ENCODE assay signal across 25 cellular contexts in genomic region chr2:3960106-3960505, GRCh38.
"Had no signal": no experiment of that assay in that cellular context is flagged by ENCODE, and none has a peak within 500 bp of the region (broad histone marks: within the 10 kb centered on the region; RNA-seq: fewer than 3 reads in every experiment).

No MANE protein-coding gene starts in this region.

- H3K27ac Mint-ChIP-seq: activated CD4-positive, alpha-beta T cell treated with anti-CD3 and anti-CD28 coated beads, Interleukin-2, amount 10 ng/mL, durations not matched to agents 7 days and 5 days; activated CD8-positive, alpha-beta memory T cell treated with anti-CD3 and anti-CD28 coated beads, Interleukin-2, amount 10 ng/mL, durations not matched to agents 7 days and 5 days; activated CD8-positive, alpha-beta T cell treated with anti-CD3 and anti-CD28 coated beads for 36 hours; activated naive CD4-positive, alpha-beta T cell treated with anti-CD3 and anti-CD28 coated beads, Interleukin-2, amount 50 U/mL, for 24 hours; endodermal cell; natural killer cell treated with Interleukin-12 subunit alpha and Interleukin-12 subunit beta and Interleukin-15 and Interleukin-18, amount 100 ng/mL, for 72 hours; T-cell; T-helper 2 cell treated with Interferon-gamma antibody and Interleukin-4, amounts not matched to agents 5 μg/mL and 100 μg/mL, for 36 hours had no signal

- H3K4me1 ChIP-seq: esophagus squamous epithelium, left lung, sigmoid colon, upper lobe of left lung had no signal

- H3K4me3 Mint-ChIP-seq: activated CD4-positive, alpha-beta T cell treated with anti-CD3 and anti-CD28 coated beads, Interleukin-2, amount 10 ng/mL, durations not matched to agents 7 days and 5 days; activated CD8-positive, alpha-beta memory T cell treated with anti-CD3 and anti-CD28 coated beads, Interleukin-2, amount 10 ng/mL, durations not matched to agents 7 days and 5 days; activated CD8-positive, alpha-beta T cell treated with anti-CD3 and anti-CD28 coated beads for 36 hours; activated naive CD4-positive, alpha-beta T cell treated with anti-CD3 and anti-CD28 coated beads, Interleukin-2, amount 50 U/mL, for 24 hours; central memory CD8-positive, alpha-beta T cell; endodermal cell; natural killer cell treated with Interleukin-12 subunit alpha and Interleukin-12 subunit beta and Interleukin-15 and Interleukin-18, amount 100 ng/mL, for 72 hours; T-cell; T-helper 2 cell treated with Interferon-gamma antibody and Interleukin-4, amounts not matched to agents 5 μg/mL and 100 μg/mL, for 36 hours had no signal

- H3K27me3 Mint-ChIP-seq: activated CD4-positive, alpha-beta T cell treated with anti-CD3 and anti-CD28 coated beads, Interleukin-2, amount 10 ng/mL, durations not matched to agents 7 days and 5 days; activated CD8-positive, alpha-beta memory T cell treated with anti-CD3 and anti-CD28 coated beads, Interleukin-2, amount 10 ng/mL, durations not matched to agents 7 days and 5 days; activated CD8-positive, alpha-beta T cell treated with anti-CD3 and anti-CD28 coated beads for 36 hours; central memory CD8-positive, alpha-beta T cell had no signal

- H3K36me3 ChIP-seq: esophagus squamous epithelium, left lung, sigmoid colon, thoracic aorta, upper lobe of left lung, WERI-Rb-1 had no signal

- H3K4me3 ChIP-seq: esophagus squamous epithelium, left lung, lung, sigmoid colon, thoracic aorta, upper lobe of left lung had no signal

- H3K4me1 Mint-ChIP-seq: activated CD4-positive, alpha-beta T cell treated with anti-CD3 and anti-CD28 coated beads, Interleukin-2, amount 10 ng/mL, durations not matched to agents 7 days and 5 days; activated CD8-positive, alpha-beta memory T cell treated with anti-CD3 and anti-CD28 coated beads, Interleukin-2, amount 10 ng/mL, durations not matched to agents 7 days and 5 days; activated naive CD4-positive, alpha-beta T cell treated with anti-CD3 and anti-CD28 coated beads, Interleukin-2, amount 50 U/mL, for 24 hours; central memory CD8-positive, alpha-beta T cell; endodermal cell; T-cell had no signal

- DNase-seq: activated CD4-positive, alpha-beta T cell treated with anti-CD3 and anti-CD28 coated beads, Interleukin-2, amount 10 ng/mL, durations not matched to agents 7 days and 5 days; activated CD4-positive, CD25-positive, alpha-beta regulatory T cell treated with anti-CD3 and anti-CD28 coated beads, Interleukin-2, amount 50 U/mL, for 72 hours; activated CD8-positive, alpha-beta memory T cell treated with anti-CD3 and anti-CD28 coated beads, Interleukin-2, amount 10 ng/mL, durations not matched to agents 7 days and 5 days; activated CD8-positive, alpha-beta T cell treated with anti-CD3 and anti-CD28 coated beads for 36 hours; activated gamma-delta T cell treated with Interleukin-2 at 50 U/mL for 16 hours; activated T-cell treated with anti-CD3 and anti-CD28 coated beads for 4 hours; anterior cingulate cortex; cortex of kidney; endodermal cell; esophagus squamous epithelium; left lung; midbrain; sigmoid colon; stimulated activated CD4-positive, alpha-beta T cell treated with anti-CD3 and anti-CD28 coated beads, Interleukin-2, amount 100 ng/mL, for 48 hours; stimulated activated naive CD4-positive, alpha-beta T cell; T-cell; upper lobe of left lung; WERI-Rb-1 had no signal

- H3K27ac ChIP-seq: esophagus squamous epithelium, left lung, sigmoid colon, thoracic aorta, upper lobe of left lung, WERI-Rb-1 had no signal

- H3K9me3 Mint-ChIP-seq: activated CD4-positive, alpha-beta T cell treated with anti-CD3 and anti-CD28 coated beads, Interleukin-2, amount 10 ng/mL, durations not matched to agents 7 days and 5 days; activated CD8-positive, alpha-beta T cell treated with anti-CD3 and anti-CD28 coated beads for 36 hours; activated naive CD4-positive, alpha-beta T cell treated with anti-CD3 and anti-CD28 coated beads, Interleukin-2, amount 50 U/mL, for 24 hours; endodermal cell; natural killer cell treated with Interleukin-12 subunit alpha and Interleukin-12 subunit beta and Interleukin-15 and Interleukin-18, amount 100 ng/mL, for 72 hours; T-cell; T-helper 2 cell treated with Interferon-gamma antibody and Interleukin-4, amounts not matched to agents 5 μg/mL and 100 μg/mL, for 36 hours had no signal

- H3K27me3 ChIP-seq: left lung, upper lobe of left lung had no signal

- H3K9me3 ChIP-seq: esophagus squamous epithelium, left lung, sigmoid colon, thoracic aorta, upper lobe of left lung had no signal

- H3K36me3 Mint-ChIP-seq: activated CD8-positive, alpha-beta memory T cell treated with anti-CD3 and anti-CD28 coated beads, Interleukin-2, amount 10 ng/mL, durations not matched to agents 7 days and 5 days; activated naive CD4-positive, alpha-beta T cell treated with anti-CD3 and anti-CD28 coated beads, Interleukin-2, amount 50 U/mL, for 24 hours; brain; natural killer cell treated with Interleukin-12 subunit alpha and Interleukin-12 subunit beta and Interleukin-15 and Interleukin-18, amount 100 ng/mL, for 72 hours; T-cell had no signal

- ATAC-seq: activated CD8-positive, alpha-beta memory T cell treated with anti-CD3 and anti-CD28 coated beads, Interleukin-2, amount 10 ng/mL, durations not matched to agents 7 days and 5 days; activated CD8-positive, alpha-beta T cell treated with anti-CD3 and anti-CD28 coated beads for 36 hours; natural killer cell treated with Interleukin-12 subunit alpha and Interleukin-12 subunit beta and Interleukin-15 and Interleukin-18, amount 100 ng/mL, for 72 hours; T-cell had no signal
